13 cellular contexts compared by ENCODE assay signal in genomic region chr2:237647176-237648015, GRCh38. TPM values are rescaled to one million over a fixed set of nuclear protein-coding genes. Genes with fewer than 3 reads are reported as not detected.
DNase-seq lines count a peak whose midpoint lies in the region; ATAC-seq and TF ChIP-seq lines count a peak whose summit lies in the region.
"Had no signal": no experiment of that assay in that cellular context is flagged by ENCODE, and none has a peak within 500 bp of the region (broad histone marks: within the 10 kb centered on the region; RNA-seq: fewer than 3 reads in every experiment).

No MANE protein-coding gene starts in this region.

- no peaks in the 10 kb centered on the region for H3K4me1 Mint-ChIP-seq in activated CD4-positive, alpha-beta memory T cell treated with anti-CD3 and anti-CD28 coated beads for 36 hours (ENCODE audit: low read depth)

- 78 to 86% (median 79%) methylated on average over 18 to 20 of the region's 20 CpGs for WGBS in psoas muscle, 3 donors

- intact Hi-C loops in Right ventricle myocardium inferior (cut with DNase I) (no loop called here), cardiac septum (cut with DNase I) (no loop called here), psoas muscle (cut with DNase I) (no loop called here)
- intact Hi-C loops in activated CD4-positive, alpha-beta memory T cell treated with anti-CD3 and anti-CD28 coated beads for 36 hours (cut with micrococcal nuclease), result no loop called here

- H3K27me3 ChIP-seq in right atrium auricular region (no peaks in the 10 kb centered on the region), psoas muscle (ENCODE audit: insufficient read depth in 3 of 3, low read length in 2 of 3) (no peaks in the 10 kb centered on the region)

- no peaks in the 10 kb centered on the region for H3K36me3 Mint-ChIP-seq in activated CD4-positive, alpha-beta memory T cell treated with anti-CD3 and anti-CD28 coated beads for 36 hours

- no peak overlapping the region for H3K4me3 Mint-ChIP-seq in activated CD4-positive, alpha-beta memory T cell treated with anti-CD3 and anti-CD28 coated beads for 36 hours

- H3K36me3 ChIP-seq in right atrium auricular region (peaks cover 7% of the 10 kb centered on the region), psoas muscle (ENCODE audit: insufficient read depth in 1 of 2, low read depth in 1 of 2) (no peaks in the 10 kb centered on the region)

- no peak overlapping the region for H3K4me3 ChIP-seq in right atrium auricular region
- no peak overlapping the region for H3K4me3 ChIP-seq in psoas muscle
- H3K4me3 ChIP-seq: GM12878, GM23248 had no signal

- H3K9me3 ChIP-seq in right atrium auricular region (no peaks in the 10 kb centered on the region), psoas muscle (no peaks in the 10 kb centered on the region)

- H3K9me3 Mint-ChIP-seq in activated CD4-positive, alpha-beta memory T cell treated with anti-CD3 and anti-CD28 coated beads for 36 hours, result no peaks in the 10 kb centered on the region

- H3K27ac ChIP-seq in right atrium auricular region, result peak overlapping the region; percentile 56 to 62
- H3K27ac ChIP-seq in psoas muscle, result peak overlapping the region; percentile 91
- H3K27ac ChIP-seq: GM23248 had no signal

- H3K27ac Mint-ChIP-seq in activated CD4-positive, alpha-beta memory T cell treated with anti-CD3 and anti-CD28 coated beads for 36 hours, result no peak overlapping the region

- H3K4me1 ChIP-seq in right atrium auricular region (peaks cover 0 to 28% of the 10 kb centered on the region in 2 donors), psoas muscle (peaks cover 52% of the 10 kb centered on the region)

- H3K27me3 Mint-ChIP-seq in activated CD4-positive, alpha-beta memory T cell treated with anti-CD3 and anti-CD28 coated beads for 36 hours, result peaks cover 11% of the 10 kb centered on the region

- CTCF ChIA-PET in activated CD4-positive, alpha-beta memory T cell treated with anti-CD3 and anti-CD28 coated beads for 36 hours (lab: Charles Lee), result interaction anchor here (1.1 kb wide), 1 partner anchor 24 kb away, joined by 3 read pairs; no protein-coding TSS in a partner anchor

- no peak for TF ChIP-seq CTCF in right atrium auricular region (IDR thresholded peaks at IDR 0.05)
- TF ChIP-seq CTCF in psoas muscle (IDR thresholded peaks at IDR 0.05), result no peak

- peak; percentile 64 for ATAC-seq in Right ventricle myocardium inferior
- no peak for ATAC-seq in psoas muscle
- ATAC-seq in GM21367 (IDR thresholded peaks at IDR 0.05; ENCODE audit: unreplicated experiment), result no peak
- no peak for ATAC-seq in GM19467 (IDR thresholded peaks at IDR 0.05; ENCODE audit: unreplicated experiment)
- ATAC-seq: GM12878 had no signal

- DNase-seq in Right ventricle myocardium inferior (ENCODE audit: missing footprints), result no peak
- no peak for DNase-seq in cardiac septum (ENCODE audit: low spot score)
- DNase-seq in right atrium auricular region (ENCODE audit: low spot score), result no peak
- DNase-seq in psoas muscle, result no peak
- no peak for DNase-seq in activated CD4-positive, alpha-beta memory T cell treated with anti-CD3 and anti-CD28 coated beads for 36 hours
- DNase-seq in NCI-H1417 (lab: John Stamatoyannopoulos, UW), result no peak
- DNase-seq: C1 segment of cervical spinal cord, GM23248, NCI-H1436 treated with DMSO at 0.1 percent for 48 hours, NCI-H2081 had no signal

- POLR2A ChIA-PET in activated CD4-positive, alpha-beta memory T cell treated with anti-CD3 and anti-CD28 coated beads for 36 hours (lab: Charles Lee), result no interaction called here

RNA-seq across cellular contexts. Expression of gene LRRFIP1, which starts 20.0 kb away (rescaled TPM):
- total RNA-seq in Right ventricle myocardium inferior, result 104 TPM
- 157 TPM for total RNA-seq in cardiac septum
- total RNA-seq in right atrium auricular region, result 10 to 100 TPM; 71.2 to 88.5 TPM
- 100 to 1,000 TPM in 1 of 4 donors, 10 to 100 TPM in 3; 91.9 to 108 (median 93.4) TPM for total RNA-seq in psoas muscle
- 10 to 100 TPM; 42.3 to 62.6 (median 50.4) TPM for polyA plus RNA-seq in psoas muscle
- total RNA-seq in activated CD4-positive, alpha-beta memory T cell treated with anti-CD3 and anti-CD28 coated beads for 36 hours, result 100 to 1,000 TPM; 238 to 240 TPM

RNA-seq across cellular contexts. Expression of gene RAB17, which starts 56.9 kb away (rescaled TPM):
- total RNA-seq in Right ventricle myocardium inferior (2.4 TPM), cardiac septum (3.5 TPM), right atrium auricular region (1 to 10 TPM; 1.0 to 4.5 TPM), psoas muscle (1 to 10 TPM; 1.1 to 1.5 (median 1.2) TPM)
- 1 to 10 TPM in 1 of 3 donors, under 1 TPM in 2; 0.52 to 1.3 (median 0.80) TPM for polyA plus RNA-seq in psoas muscle
- not detected for total RNA-seq in activated CD4-positive, alpha-beta memory T cell treated with anti-CD3 and anti-CD28 coated beads for 36 hours
- polyA plus RNA-seq: GM23248 had no signal
